ENCODE assay signal across 8 cellular contexts in genomic region chr10:28241766-28242399, GRCh38.
A peak's percentile ranks its signal among the peaks of the same experiment; 100 is the strongest.
DNase-seq lines count a peak whose midpoint lies in the region; ATAC-seq and TF ChIP-seq lines count a peak whose summit lies in the region.

No MANE protein-coding gene starts in this region.

- H3K36me3 Mint-ChIP-seq in CD4-positive, alpha-beta T cell (ENCODE audit: low read depth) = peaks cover 25% of the 10 kb centered on the region

- H3K9me3 ChIP-seq in CD4-positive, alpha-beta T cell (ENCODE audit: control insufficient read depth, low read length) = no peaks in the 10 kb centered on the region

- H3K4me3 ChIP-seq in KMS-11 (IDR thresholded peaks at IDR 0.05; ENCODE audit: insufficient read depth, low read depth, low read length) = no peak overlapping the region

- H3K79me2 ChIP-seq in KMS-11 (ENCODE audit: insufficient read depth, low read depth) = no peaks in the 10 kb centered on the region

- peak; percentile 98 for TF ChIP-seq CTCF in CD4-positive, alpha-beta T cell (IDR thresholded peaks at IDR 0.05)
- peak; percentile 98 for TF ChIP-seq CTCF in KMS-11 (conservative IDR thresholded peaks at IDR 0.05; ENCODE audit: low read depth, low read length)

- peaks cover 45% of the 10 kb centered on the region for H3K4me1 Mint-ChIP-seq in CD4-positive, alpha-beta T cell (ENCODE audit: low read depth)

- H3K27ac ChIP-seq in CD4-positive, alpha-beta T cell (ENCODE audit: low read depth, low read length) = no peak overlapping the region
- no peak overlapping the region for H3K27ac ChIP-seq in KMS-11

- peak in 4 of 10 experiments; percentile 7 to 26 (median 16) for DNase-seq in CD4-positive, alpha-beta T cell
- DNase-seq in SKM-1 (lab: John Stamatoyannopoulos, UW; ENCODE audit: unreplicated experiment) = peak; percentile 15
- peak; percentile 53 for DNase-seq in cerebellum (ENCODE audit: low spot score)
- no peak for DNase-seq in left lobe of liver (ENCODE audit: low spot score)
- peak; percentile 38 for DNase-seq in stimulated activated naive CD8-positive, alpha-beta T cell treated with anti-CD3 and anti-CD28 coated beads, Interleukin-15, Interleukin-2, amounts not matched to agents 100 U/mL and 50 U/mL, for 24 hours

- H3K36me3 ChIP-seq in KMS-11 (ENCODE audit: insufficient read depth) = no peaks in the 10 kb centered on the region

- no peak overlapping the region for H3K27ac Mint-ChIP-seq in CD4-positive, alpha-beta T cell

- no peak overlapping the region for H2AFZ ChIP-seq in KMS-11 (ENCODE audit: low read depth)

- no peaks in the 10 kb centered on the region for H3K27me3 Mint-ChIP-seq in CD4-positive, alpha-beta T cell

- intact Hi-C loops in CD4-positive, alpha-beta T cell (cut with DNase I, micrococcal nuclease) = loop anchor here (1.0 to 10.0 kb wide), 5 partner anchors 141 to 795 kb away; no protein-coding TSS in a partner anchor

- no peaks in the 10 kb centered on the region for H3K27me3 ChIP-seq in CD4-positive, alpha-beta T cell (ENCODE audit: control insufficient read depth, insufficient read depth, low read length)
- H3K27me3 ChIP-seq in KMS-11 (ENCODE audit: insufficient read depth, low read depth) = no peaks in the 10 kb centered on the region

- H3K4me3 Mint-ChIP-seq in CD4-positive, alpha-beta T cell = no peak overlapping the region

- CTCF ChIA-PET in CD4-positive, alpha-beta T cell (lab: Charles Lee) = interaction anchor here (0.5 to 2.9 kb wide), 24 partner anchors 9 to 685 kb away, joined by 3 to 14 read pairs (median 4); partner anchors contain the start of gene MPP7

- no peak overlapping the region for H3K9ac ChIP-seq in KMS-11

- no peak overlapping the region for H3K4me2 ChIP-seq in KMS-11

- ATAC-seq in CD4-positive, alpha-beta T cell (ENCODE audit: poor library complexity) = peak; percentile 78
- ATAC-seq in GM18907 (IDR thresholded peaks at IDR 0.05; ENCODE audit: unreplicated experiment) (peak; percentile 72), left lobe of liver (peak; percentile 98), GM19328 (IDR thresholded peaks at IDR 0.05; ENCODE audit: unreplicated experiment) (no peak)
- ATAC-seq in stimulated activated naive CD8-positive, alpha-beta T cell treated with anti-CD3 and anti-CD28 coated beads, Interleukin-15, Interleukin-2, amounts not matched to agents 100 U/mL and 50 U/mL, for 24 hours = peak; percentile 86

- H4K20me1 ChIP-seq in KMS-11 (ENCODE audit: insufficient read depth) = no peaks in the 10 kb centered on the region

- H3K4me1 ChIP-seq in KMS-11 (ENCODE audit: low read depth, poor library complexity, severe bottlenecking) = no peaks in the 10 kb centered on the region

- H3K9me3 Mint-ChIP-seq in CD4-positive, alpha-beta T cell = peaks cover 6% of the 10 kb centered on the region

- POLR2A ChIA-PET in CD4-positive, alpha-beta T cell (lab: Charles Lee) = interaction anchor here (1.0 to 1.1 kb wide), 3 partner anchors 9 to 123 kb away, joined by 3 to 5 read pairs (median 3); no protein-coding TSS in a partner anchor
